ENCODE assay signal across 22 cellular contexts in genomic region chr11:22405377-22405776, GRCh38.
DNase-seq lines count a peak whose midpoint lies in the region; ATAC-seq and TF ChIP-seq lines count a peak whose summit lies in the region.
"Had no signal": no experiment of that assay in that cellular context is flagged by ENCODE, and none has a peak within 500 bp of the region (broad histone marks: within the 10 kb centered on the region; RNA-seq: fewer than 3 reads in every experiment).

No MANE protein-coding gene starts in this region.

- H3F3A ChIP-seq in GM23338 (replicated peaks; ENCODE audit: low read depth), result no peaks in the 10 kb centered on the region

- H3K27ac Mint-ChIP-seq in GM23338, result no peak overlapping the region
- no peak overlapping the region for H3K27ac Mint-ChIP-seq in activated CD4-positive, alpha-beta memory T cell treated with anti-CD3 and anti-CD28 coated beads, Interleukin-2, amount 10 ng/mL, durations not matched to agents 7 days and 5 days
- H3K27ac Mint-ChIP-seq: CD4-positive, alpha-beta memory T cell had no signal

- intact Hi-C loops in testis (cut with DNase I; ENCODE audit: low total_unique reads), result no loop called here

- H3K9me3 ChIP-seq in testis, result no peaks in the 10 kb centered on the region
- H3K9me3 ChIP-seq: A549; BE2C; BLaER1 treated with 17β-estradiol and CSF1 and Interleukin-3, amounts not matched to agents 10 nM and 100 nM had no signal

- H3K27me3 ChIP-seq in GM23338 (ENCODE audit: insufficient read depth), result no peaks in the 10 kb centered on the region
- no peaks in the 10 kb centered on the region for H3K27me3 ChIP-seq in testis
- H3K27me3 ChIP-seq: BE2C; BLaER1 treated with 17β-estradiol and CSF1 and Interleukin-3, amounts not matched to agents 10 nM and 100 nM had no signal

- TF ChIP-seq CTCF in GM23338 (conservative IDR thresholded peaks at IDR 0.05; ENCODE audit: low read depth in 2 of 2) (no peak), testis (IDR thresholded peaks at IDR 0.05) (no peak)

- no peak for TF ChIP-seq POLR2A in testis (IDR thresholded peaks at IDR 0.05)

- peaks cover 16% of the 10 kb centered on the region for H3K4me1 ChIP-seq in GM23338 (ENCODE audit: insufficient read depth)
- H3K4me1 ChIP-seq in testis, result no peaks in the 10 kb centered on the region
- H3K4me1 ChIP-seq: A549; BE2C; BLaER1 treated with 17β-estradiol and CSF1 and Interleukin-3, amounts not matched to agents 10 nM and 100 nM had no signal

- no peaks in the 10 kb centered on the region for H3K9me3 Mint-ChIP-seq in GM23338
- no peaks in the 10 kb centered on the region for H3K9me3 Mint-ChIP-seq in activated CD4-positive, alpha-beta memory T cell treated with anti-CD3 and anti-CD28 coated beads, Interleukin-2, amount 10 ng/mL, durations not matched to agents 7 days and 5 days
- H3K9me3 Mint-ChIP-seq: CD4-positive, alpha-beta memory T cell had no signal

- DNase-seq in GM23338 (ENCODE audit: low spot score), result no peak
- peak; percentile 3 to 7 for DNase-seq in NCI-H526 (lab: John Stamatoyannopoulos, UW)
- DNase-seq in activated CD4-positive, alpha-beta memory T cell treated with anti-CD3 and anti-CD28 coated beads, Interleukin-2, amount 10 ng/mL, durations not matched to agents 7 days and 5 days, result no peak
- DNase-seq in 8988T, result no peak
- no peak for DNase-seq in testis
- DNase-seq: ACHN; AML-193; BE2C; Calu3; CD4-positive, alpha-beta memory T cell; COR-L47; DMS53; DMS79 treated with DMSO at 0.1 percent for 48 hours; GF-D8; H7; HCEC 1CT had no signal

- H2AFZ ChIP-seq in GM23338, result peak overlapping the region; percentile 77; the same call in 1 of the 2 replicates

- no peak overlapping the region for H3K4me3 Mint-ChIP-seq in GM23338
- no peak overlapping the region for H3K4me3 Mint-ChIP-seq in activated CD4-positive, alpha-beta memory T cell treated with anti-CD3 and anti-CD28 coated beads, Interleukin-2, amount 10 ng/mL, durations not matched to agents 7 days and 5 days
- H3K4me3 Mint-ChIP-seq: CD4-positive, alpha-beta memory T cell had no signal

- no peaks in the 10 kb centered on the region for H3K79me2 ChIP-seq in GM23338 (replicated peaks; ENCODE audit: insufficient read depth)

- H3K4me1 Mint-ChIP-seq in GM23338, result peaks cover 22% of the 10 kb centered on the region
- no peaks in the 10 kb centered on the region for H3K4me1 Mint-ChIP-seq in activated CD4-positive, alpha-beta memory T cell treated with anti-CD3 and anti-CD28 coated beads, Interleukin-2, amount 10 ng/mL, durations not matched to agents 7 days and 5 days
- H3K4me1 Mint-ChIP-seq: CD4-positive, alpha-beta memory T cell had no signal

- H3K4me3 ChIP-seq in GM23338 (no peak overlapping the region), testis (no peak overlapping the region)
- H3K4me3 ChIP-seq: A549; BLaER1 treated with 17β-estradiol and CSF1 and Interleukin-3, amounts not matched to agents 10 nM and 100 nM had no signal

- no peaks in the 10 kb centered on the region for H4K20me1 ChIP-seq in GM23338 (replicated peaks; ENCODE audit: insufficient read depth)
- H4K20me1 ChIP-seq: BLaER1 treated with 17β-estradiol and CSF1 and Interleukin-3, amounts not matched to agents 10 nM and 100 nM had no signal

- CTCF ChIA-PET in activated CD4-positive, alpha-beta memory T cell treated with anti-CD3 and anti-CD28 coated beads, Interleukin-2, amount 10 ng/mL, durations not matched to agents 7 days and 5 days (lab: Charles Lee), result no interaction called here

- H3K4me2 ChIP-seq in GM23338, result peak overlapping the region; percentile 50; the same call in 1 of the 2 replicates
- H3K4me2 ChIP-seq: A549; BLaER1 treated with 17β-estradiol and CSF1 and Interleukin-3, amounts not matched to agents 10 nM and 100 nM had no signal

- no peaks in the 10 kb centered on the region for H3K36me3 ChIP-seq in GM23338 (ENCODE audit: insufficient read depth)
- H3K36me3 ChIP-seq in testis (ENCODE audit: low read depth, missing control alignments), result no peaks in the 10 kb centered on the region
- H3K36me3 ChIP-seq: BE2C; BLaER1 treated with 17β-estradiol and CSF1 and Interleukin-3, amounts not matched to agents 10 nM and 100 nM had no signal

- no peaks in the 10 kb centered on the region for H3K27me3 Mint-ChIP-seq in GM23338 (ENCODE audit: insufficient read depth, low read depth, poor library complexity)
- no peaks in the 10 kb centered on the region for H3K27me3 Mint-ChIP-seq in activated CD4-positive, alpha-beta memory T cell treated with anti-CD3 and anti-CD28 coated beads, Interleukin-2, amount 10 ng/mL, durations not matched to agents 7 days and 5 days
- H3K27me3 Mint-ChIP-seq: CD4-positive, alpha-beta memory T cell had no signal

- WGBS in testis, 2 donors, result 67 to 68% methylated on average over 3 of the region's 3 CpGs

- no peaks in the 10 kb centered on the region for H3K36me3 Mint-ChIP-seq in GM23338 (ENCODE audit: low read depth)
- no peaks in the 10 kb centered on the region for H3K36me3 Mint-ChIP-seq in activated CD4-positive, alpha-beta memory T cell treated with anti-CD3 and anti-CD28 coated beads, Interleukin-2, amount 10 ng/mL, durations not matched to agents 7 days and 5 days (ENCODE audit: low read depth)
- H3K36me3 Mint-ChIP-seq: CD4-positive, alpha-beta memory T cell had no signal

- peaks cover 8% of the 10 kb centered on the region; the same call in 1 of the 2 replicates for H3K9me2 ChIP-seq in GM23338 (ENCODE audit: insufficient read depth)

- no peak overlapping the region for H3K27ac ChIP-seq in GM23338 (ENCODE audit: low read depth)
- H3K27ac ChIP-seq in testis, result no peak overlapping the region
- H3K27ac ChIP-seq: 22Rv1; A549; BLaER1 treated with 17β-estradiol and CSF1 and Interleukin-3, amounts not matched to agents 10 nM and 100 nM had no signal

- ATAC-seq in GM18511 (IDR thresholded peaks at IDR 0.05; ENCODE audit: unreplicated experiment) (peak; percentile 67), GM23338 (no peak), HG03135 (IDR thresholded peaks at IDR 0.05; ENCODE audit: unreplicated experiment) (peak; percentile 79), GM21367 (IDR thresholded peaks at IDR 0.05; ENCODE audit: unreplicated experiment) (no peak)
- ATAC-seq: A549 had no signal

- POLR2A ChIA-PET in activated CD4-positive, alpha-beta memory T cell treated with anti-CD3 and anti-CD28 coated beads, Interleukin-2, amount 10 ng/mL, durations not matched to agents 7 days and 5 days (lab: Charles Lee), result no interaction called here

TF ChIP-seq in GM23338, 12 proteins besides CTCF, POLR2A, EP300 and RAD21 (continues in another document):
- TF ChIP-seq EZH2phosphoT487 (IDR thresholded peaks at IDR 0.05; ENCODE audit: unreplicated experiment) (no peak), POLR2AphosphoS5 (IDR thresholded peaks at IDR 0.05; ENCODE audit: low read depth) (no peak), ETS1 (IDR thresholded peaks at IDR 0.05) (no peak), STAT1 (IDR thresholded peaks at IDR 0.05; ENCODE audit: unreplicated experiment) (no peak), JUNB (IDR thresholded peaks at IDR 0.05; ENCODE audit: unreplicated experiment) (no peak)

Comparison
In these comparisons a context has a peak if more than half of its experiments do, and no peak if none do; other contexts are left out.
1. ATAC-seq: peak in GM18511 (single experiment) and HG03135 (single experiment); none in GM23338 (single experiment) and GM21367 (single experiment).
2. DNase-seq: peak in NCI-H526 (2 of 2); none in GM23338 (single experiment), activated CD4-positive, alpha-beta memory T cell treated with anti-CD3 and anti-CD28 coated beads, Interleukin-2, amount 10 ng/mL, durations not matched to agents 7 days and 5 days (single experiment), 8988T (single experiment) and testis (single experiment).